ENCODE assay signal across 18 cellular contexts in the genomic region with DNA sequence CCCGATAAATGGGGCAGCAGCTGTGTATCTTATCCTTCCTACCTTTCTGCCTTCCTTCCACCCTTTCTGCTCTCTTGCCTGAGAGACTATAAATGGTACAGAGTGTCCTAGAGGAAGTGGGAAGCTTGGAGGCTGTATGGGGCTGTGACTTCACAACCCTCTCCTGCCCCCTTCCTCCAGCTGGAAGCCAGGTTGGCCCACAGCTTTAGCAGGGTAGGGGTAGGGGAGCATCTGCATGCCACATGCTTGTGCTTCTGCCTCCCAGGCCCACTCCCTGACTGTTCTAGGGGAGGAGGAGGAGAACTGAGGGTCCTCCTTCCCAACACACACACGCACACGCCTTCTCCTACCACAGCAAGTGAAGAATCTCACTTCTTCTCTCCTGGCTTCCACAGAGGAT. TPM values are rescaled to one million over a fixed set of nuclear protein-coding genes. Genes with fewer than 3 reads are reported as not detected.
A peak's percentile ranks its signal among the peaks of the same experiment; 100 is the strongest.
DNase-seq lines count a peak whose midpoint lies in the region; ATAC-seq and TF ChIP-seq lines count a peak whose summit lies in the region.
"Had no signal": no experiment of that assay in that cellular context is flagged by ENCODE, and none has a peak within 500 bp of the region (broad histone marks: within the 10 kb centered on the region; RNA-seq: fewer than 3 reads in every experiment).

No MANE protein-coding gene starts in this region.

- in situ Hi-C loops in gastrocnemius medialis (cut with MboI; ENCODE audit: low sequenced_read_pairs in 4 of 4), result loop anchor here in 1 of 4 donors (10.0 kb wide), 1 partner anchor 96 kb away; the partner anchor contains the start of genes ILF2 and NPR1

- DNase-seq in right cardiac atrium (no peak), Right ventricle myocardium superior (no peak), esophagus squamous epithelium (lab: John Stamatoyannopoulos, UW) (no peak), gastrocnemius medialis (no peak), kidney tubule cell (ENCODE audit: low spot score) (no peak), NCI-H526 treated with DMSO at 0.1 percent for 48 hours (lab: John Stamatoyannopoulos, UW) (no peak)
- DNase-seq: activated CD4-positive, CD25-positive, alpha-beta regulatory T cell; activated T-cell treated with anti-CD3 and anti-CD28 coated beads, Interleukin-2, amount 50 U/mL, for 48 hours; DMS 273 treated with DMSO at 0.1 percent for 48 hours; naive thymus-derived CD8-positive, alpha-beta T cell; Peyer's patch; stimulated activated CD4-positive, alpha-beta T cell treated with anti-CD3 and anti-CD28 coated beads, Interleukin-4, amount 100 ng/mL, for 1 hour; stimulated activated naive CD8-positive, alpha-beta T cell treated with anti-CD3 and anti-CD28 coated beads, Interleukin-15, amount 100 ng/mL, for 72 hours; T-helper 2 cell had no signal

- no peak for TF ChIP-seq POLR2A in esophagus squamous epithelium (IDR thresholded peaks at IDR 0.05)
- TF ChIP-seq POLR2A in gastrocnemius medialis (IDR thresholded peaks at IDR 0.05), result no peak

- H3K9me3 ChIP-seq in right cardiac atrium (ENCODE audit: control insufficient read depth, low read length), result no peaks in the 10 kb centered on the region
- H3K9me3 ChIP-seq in esophagus squamous epithelium, result no peaks in the 10 kb centered on the region
- no peaks in the 10 kb centered on the region for H3K9me3 ChIP-seq in gastrocnemius medialis
- H3K9me3 ChIP-seq: Peyer's patch had no signal

- H3K4me3 ChIP-seq in right cardiac atrium (ENCODE audit: low read length) (no peak overlapping the region), esophagus squamous epithelium (no peak overlapping the region), gastrocnemius medialis (no peak overlapping the region)
- H3K4me3 ChIP-seq: Peyer's patch had no signal

- TF ChIP-seq CTCF in esophagus squamous epithelium (IDR thresholded peaks at IDR 0.05) (no peak), gastrocnemius medialis (IDR thresholded peaks at IDR 0.05 in 4 of 5, conservative IDR thresholded peaks at IDR 0.05 in 1 of 5) (no peak)

- intact Hi-C loops in right cardiac atrium (cut with DNase I) (loop anchor here in 1 of 4 donors (5.0 to 10.0 kb wide), 2 partner anchors 94 to 256 kb away; partner anchors contain the start of gene NPR1), Right ventricle myocardium superior (cut with DNase I) (loop anchor here (5.0 kb wide), 1 partner anchor 89 kb away; no protein-coding TSS in a partner anchor), esophagus squamous epithelium (cut with DNase I) (no loop called here), gastrocnemius medialis (cut with DNase I; ENCODE audit: low total_unique reads) (no loop called here)

- ATAC-seq in right cardiac atrium (no peak), Right ventricle myocardium superior (ENCODE audit: poor library complexity) (no peak), gastrocnemius medialis (no peak), HG02970 (IDR thresholded peaks at IDR 0.05; ENCODE audit: low FRiP score, unreplicated experiment) (no peak), HG02840 (IDR thresholded peaks at IDR 0.05; ENCODE audit: low FRiP score, unreplicated experiment) (no peak)
- ATAC-seq: activated naive CD4-positive, alpha-beta T cell treated with anti-CD3 and anti-CD28 coated beads, Interleukin-2, amount 50 U/mL, for 72 hours; HepG2; naive thymus-derived CD8-positive, alpha-beta T cell; stimulated activated naive CD8-positive, alpha-beta T cell treated with anti-CD3 and anti-CD28 coated beads, Interleukin-15, amount 100 ng/mL, for 72 hours had no signal

- H3K4me1 ChIP-seq in right cardiac atrium (ENCODE audit: control insufficient read depth, insufficient read depth, low read length) (peaks cover 6% of the 10 kb centered on the region), esophagus squamous epithelium (peaks cover 13 to 61% (median 38%) of the 10 kb centered on the region in 3 donors), gastrocnemius medialis (peaks cover 10 to 25% of the 10 kb centered on the region in 2 donors)

- H3K27ac ChIP-seq in right cardiac atrium (ENCODE audit: low read length) (peak overlapping the region; percentile 65), esophagus squamous epithelium (peak overlapping the region in 3 of 4 donors; percentile 38 to 57 (median 48)), gastrocnemius medialis (peak overlapping the region; percentile 18 to 72 (median 66))

- peaks cover 15 to 75% (median 32%) of the 10 kb centered on the region in 3 donors for H3K36me3 ChIP-seq in esophagus squamous epithelium
- peaks cover 0 to 52% of the 10 kb centered on the region in 2 donors for H3K36me3 ChIP-seq in gastrocnemius medialis

- no peaks in the 10 kb centered on the region for H3K27me3 ChIP-seq in right cardiac atrium (ENCODE audit: control insufficient read depth, insufficient read depth)
- no peaks in the 10 kb centered on the region for H3K27me3 ChIP-seq in esophagus squamous epithelium
- no peaks in the 10 kb centered on the region for H3K27me3 ChIP-seq in gastrocnemius medialis
- H3K27me3 ChIP-seq: Peyer's patch had no signal

- WGBS in right cardiac atrium, result 70% methylated on average over 3 of the region's 3 CpGs
- 86 to 94% methylated on average over 1 to 3 of the region's 3 CpGs for WGBS in esophagus squamous epithelium, 2 donors

RNA-seq across cellular contexts. Expression of gene SLC27A3, which starts 4.0 kb away (rescaled TPM):
- 10 to 100 TPM; 16.9 to 22.0 (median 20.1) TPM for total RNA-seq in right cardiac atrium
- polyA plus RNA-seq in right cardiac atrium, result 26.5 TPM
- total RNA-seq in Right ventricle myocardium superior, result 12.0 TPM
- total RNA-seq in esophagus squamous epithelium, result 10 to 100 TPM in 2 of 4 donors, 1 to 10 TPM in 2; 7.6 to 15.0 (median 11.2) TPM
- 1 to 10 TPM; 2.3 to 7.9 (median 3.7) TPM for total RNA-seq in gastrocnemius medialis

RNA-seq across cellular contexts. Expression of gene INTS3, which starts 43.4 kb away (rescaled TPM):
- 10 to 100 TPM; 30.6 to 41.8 (median 33.7) TPM for total RNA-seq in right cardiac atrium
- 26.4 TPM for polyA plus RNA-seq in right cardiac atrium
- 31.8 TPM for total RNA-seq in Right ventricle myocardium superior
- 10 to 100 TPM; 24.6 to 27.9 (median 26.2) TPM for total RNA-seq in esophagus squamous epithelium
- 10 to 100 TPM; 16.1 to 28.0 (median 19.9) TPM for total RNA-seq in gastrocnemius medialis
